Comparison of ENCODE assay signal across 9 cellular contexts in genomic region chr11:128884703-128885338, GRCh38. TPM values are rescaled to one million over a fixed set of nuclear protein-coding genes. Genes with fewer than 3 reads are reported as not detected.
A peak's percentile ranks its signal among the peaks of the same experiment; 100 is the strongest.
DNase-seq lines count a peak whose midpoint lies in the region; ATAC-seq, FAIRE-seq and TF ChIP-seq lines count a peak whose summit lies in the region.
"Had no signal": no experiment of that assay in that cellular context is flagged by ENCODE, and none has a peak within 500 bp of the region (broad histone marks: within the 10 kb centered on the region; RNA-seq: fewer than 3 reads in every experiment).

No MANE protein-coding gene starts in this region.

- no peaks in the 10 kb centered on the region for H3K36me3 ChIP-seq in colonic mucosa
- no peaks in the 10 kb centered on the region for H3K36me3 ChIP-seq in right lobe of liver

- no peak for TF ChIP-seq POLR2A in right lobe of liver (IDR thresholded peaks at IDR 0.05)

- ATAC-seq in HG02884 (IDR thresholded peaks at IDR 0.05; ENCODE audit: unreplicated experiment) = peak; percentile 80
- peak; percentile 94 to 98 (median 96) for ATAC-seq in right lobe of liver

- intact Hi-C loops in colonic mucosa (cut with DNase I) = loop anchor here (2.0 to 10.0 kb wide), 2 partner anchors 72 to 230 kb away; no protein-coding TSS in a partner anchor
- intact Hi-C loops in right lobe of liver (cut with DNase I) = loop anchor here (5.0 kb wide), 1 partner anchor 72 kb away; no protein-coding TSS in a partner anchor

- no peak overlapping the region for H3K9ac ChIP-seq in colonic mucosa (ENCODE audit: low read depth in 2 of 2, low read length in 2 of 2)

- peak; percentile 77 for FAIRE-seq in GM18507 (lab: Jason Lieb, UNC)

- no peaks in the 10 kb centered on the region for H3K9me3 ChIP-seq in colonic mucosa
- H3K9me3 ChIP-seq in right lobe of liver = no peaks in the 10 kb centered on the region

- peak; percentile 85 for TF ChIP-seq CTCF in AG10803 (conservative IDR thresholded peaks at IDR 0.05; ENCODE audit: low read length)
- peak; percentile 94 for TF ChIP-seq CTCF in VCaP (conservative IDR thresholded peaks at IDR 0.05)
- TF ChIP-seq CTCF in colonic mucosa (IDR thresholded peaks at IDR 0.05) = peak; percentile 68
- peak; percentile 82 to 91 (median 86) for TF ChIP-seq CTCF in right lobe of liver (IDR thresholded peaks at IDR 0.05)

- peaks cover 8% of the 10 kb centered on the region for H3K27me3 ChIP-seq in colonic mucosa
- H3K27me3 ChIP-seq in right lobe of liver = no peaks in the 10 kb centered on the region

- 20% methylated on average over 12 of the region's 12 CpGs for WGBS in right lobe of liver (ENCODE audit: insufficient coverage, low coverage, low lambda C conversion rate, missing lambda C conversion rate)

- DNase-seq in AG10803 (ENCODE audit: low read depth) = peak; percentile 65
- DNase-seq in GM18507 (ENCODE audit: extremely low spot score, insufficient read length, low read depth) = peak; percentile 39
- peak; percentile 49 for DNase-seq in NCI-H146 treated with DMSO at 0.1 percent for 48 hours (lab: John Stamatoyannopoulos, UW; ENCODE audit: unreplicated experiment)
- DNase-seq in colonic mucosa = peak; percentile 80
- DNase-seq in right lobe of liver = peak in 1 of 3 donors; percentile 74
- peak; percentile 18 to 66 (median 43) for DNase-seq in stimulated activated naive CD4-positive, alpha-beta T cell (lab: John Stamatoyannopoulos, UW)

- no peaks in the 10 kb centered on the region for H3K4me1 ChIP-seq in colonic mucosa
- no peaks in the 10 kb centered on the region for H3K4me1 ChIP-seq in right lobe of liver

- no peak overlapping the region for H3K4me3 ChIP-seq in AG10803 (ENCODE audit: low read length)
- no peak overlapping the region for H3K4me3 ChIP-seq in colonic mucosa
- no peak overlapping the region for H3K4me3 ChIP-seq in right lobe of liver

- H3K27ac ChIP-seq in VCaP (no peak overlapping the region), colonic mucosa (no peak overlapping the region), right lobe of liver (no peak overlapping the region)

RNA-seq across cellular contexts. Expression of gene KCNJ5, which starts 6.3 kb away (rescaled TPM):
- under 1 TPM; 0.15 to 0.66 TPM for total RNA-seq in colonic mucosa
- total RNA-seq in right lobe of liver = under 1 TPM; 0.05 to 0.80 (median 0.11) TPM

RNA-seq across cellular contexts. Expression of gene KCNJ1, which starts 17.7 kb away (rescaled TPM):
- not detected for total RNA-seq in colonic mucosa
- not detected for total RNA-seq in right lobe of liver
- total RNA-seq: skeletal muscle tissue had no signal

RNA-seq across cellular contexts. Expression of gene TP53AIP1, which starts 57.9 kb away (rescaled TPM):
- total RNA-seq in colonic mucosa = under 1 TPM; 0.12 to 0.19 TPM
- under 1 TPM in 1 of 6 experiments, not detected in 5; 0.22 TPM for total RNA-seq in right lobe of liver
- total RNA-seq: skeletal muscle tissue had no signal
